1 cellular context compared by ENCODE assay signal in genomic region chr10:59383436-59383835, GRCh38.
TF ChIP-seq lines count a peak whose summit lies in the region.

No MANE protein-coding gene starts in this region.

TF ChIP-seq in IMR-90, 13 proteins besides CTCF, POLR2A, EP300 and RAD21 (continued from another document):
- TF ChIP-seq ELK1 (IDR thresholded peaks at IDR 0.05; ENCODE audit: borderline replicate concordance, low read depth, low read length) = no peak
- TF ChIP-seq FOS (IDR thresholded peaks at IDR 0.05; ENCODE audit: low read depth, low read length) = no peak
- no peak for TF ChIP-seq MXI1 (IDR thresholded peaks at IDR 0.05; ENCODE audit: borderline replicate concordance, low read depth, low read length)
- no peak for TF ChIP-seq RCOR1 (IDR thresholded peaks at IDR 0.05; ENCODE audit: insufficient replicate concordance, low read length)
- no peak for TF ChIP-seq MAZ (IDR thresholded peaks at IDR 0.05; ENCODE audit: borderline replicate concordance, low read depth, low read length)
- no peak for TF ChIP-seq NFE2L2 (IDR thresholded peaks at IDR 0.05; ENCODE audit: low read depth, low read length)
